In the genomic region with DNA sequence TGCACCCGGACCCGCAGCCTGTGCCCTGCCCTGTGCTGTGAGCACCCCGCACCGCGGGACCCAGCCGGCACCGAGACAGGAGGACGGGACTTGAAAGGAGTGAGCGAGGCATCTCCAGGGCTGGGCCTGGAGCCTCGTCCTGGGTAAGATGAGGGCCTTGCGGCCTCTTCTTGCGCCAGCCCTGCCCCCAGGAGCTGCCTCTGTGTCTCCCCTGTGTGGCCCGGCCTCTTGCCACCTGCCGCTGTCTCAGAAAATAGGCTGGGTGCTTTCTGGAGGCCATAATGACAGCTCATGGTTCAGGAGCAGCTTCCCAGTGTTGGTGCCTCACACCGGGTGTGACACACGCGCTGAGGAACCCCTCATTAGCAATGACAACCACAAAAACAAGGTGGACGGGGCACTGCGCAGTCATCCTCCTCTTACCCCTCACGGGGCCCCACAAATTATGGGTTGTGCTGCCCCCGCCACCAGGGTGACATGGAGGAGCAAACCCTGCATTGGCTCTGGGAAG, we compare ENCODE assay signal across 34 cellular contexts.
"Had no signal": no experiment of that assay in that cellular context is flagged by ENCODE, and none has a peak within 500 bp of the region (broad histone marks: within the 10 kb centered on the region; RNA-seq: fewer than 3 reads in every experiment).

No MANE protein-coding gene starts in this region.

- H3K4me1 ChIP-seq: ascending aorta had no signal

- H3K4me1 Mint-ChIP-seq: activated B cell treated with CpG ODN at 0.5 μM for 24 hours; activated naive CD4-positive, alpha-beta T cell treated with anti-CD3 and anti-CD28 coated beads, Interleukin-2, amount 50 U/mL, for 24 hours; activated naive CD8-positive, alpha-beta T cell treated with anti-CD3 and anti-CD28 coated beads, Interleukin-2, amount 10 ng/mL, durations not matched to agents 7 days and 5 days; activated T-helper 17 cell treated with anti-CD3 and anti-CD28 coated beads, Interleukin-2, amount 50 U/mL, for 72 hours had no signal

- H3K4me3 ChIP-seq: ascending aorta, cardiac muscle cell, MG63, PC-9 had no signal

- DNase-seq: activated B cell treated with CpG ODN at 0.5 μM for 24 hours; activated CD4-positive, alpha-beta memory T cell treated with anti-CD3 and anti-CD28 coated beads for 36 hours; activated CD4-positive, alpha-beta T cell treated with anti-CD3 and anti-CD28 coated beads for 4 hours; activated CD4-positive, alpha-beta T cell treated with anti-CD3 and anti-CD28 coated beads, Interleukin-2, amount 50 U/mL, for 1 hour; activated CD4-positive, CD25-positive, alpha-beta regulatory T cell treated with anti-CD3 and anti-CD28 coated beads, Interleukin-2, amount 50 U/mL, for 72 hours; activated effector memory CD4-positive, alpha-beta T cell treated with anti-CD3 and anti-CD28 coated beads, Interleukin-2, amount 50 U/mL, for 16 hours; activated naive CD4-positive, alpha-beta T cell; activated naive CD8-positive, alpha-beta T cell treated with anti-CD3 and anti-CD28 coated beads, Interleukin-2, amount 10 ng/mL, durations not matched to agents 7 days and 5 days; activated T-cell treated with anti-CD3 and anti-CD28 coated beads, Interleukin-2, amount 50 U/mL, for 1 hour; activated T-cell treated with anti-CD3 and anti-CD28 coated beads, Interleukin-2, amount 50 U/mL, for 72 hours; amygdala; Kasumi-1; KG1; MG63; NCI-H1048; NCI-H1105 treated with DMSO at 0.1 percent for 48 hours; NCI-H1436; NCI-H1694; NCI-H1930; NCI-H2081 treated with DMSO at 0.1 percent for 48 hours; NCI-H226; NCI-H748 treated with DMSO at 0.1 percent for 48 hours; NK-92 treated with Interleukin-12 subunit alpha and Interleukin-12 subunit beta, amount 100 ng/mL, for 24 hours; PC-9; SIG-M5; SW 1271; T-helper 1 cell; T-helper 2 cell; T-helper 9 cell had no signal

- H3K36me3 Mint-ChIP-seq: activated CD4-positive, alpha-beta memory T cell treated with anti-CD3 and anti-CD28 coated beads for 36 hours; activated naive CD4-positive, alpha-beta T cell treated with anti-CD3 and anti-CD28 coated beads, Interleukin-2, amount 50 U/mL, for 24 hours; activated naive CD8-positive, alpha-beta T cell treated with anti-CD3 and anti-CD28 coated beads, Interleukin-2, amount 10 ng/mL, durations not matched to agents 7 days and 5 days had no signal

- ATAC-seq: activated T-cell treated with anti-CD3 and anti-CD28 coated beads, Interleukin-2, amount 50 U/mL, for 72 hours; activated T-helper 17 cell treated with anti-CD3 and anti-CD28 coated beads, Interleukin-2, amount 50 U/mL, for 72 hours; Right ventricle myocardium inferior had no signal

- H3K9me3 Mint-ChIP-seq: activated B cell treated with CpG ODN at 0.5 μM for 24 hours; activated CD4-positive, alpha-beta memory T cell treated with anti-CD3 and anti-CD28 coated beads for 36 hours; activated naive CD4-positive, alpha-beta T cell treated with anti-CD3 and anti-CD28 coated beads, Interleukin-2, amount 50 U/mL, for 24 hours; activated naive CD8-positive, alpha-beta T cell treated with anti-CD3 and anti-CD28 coated beads, Interleukin-2, amount 10 ng/mL, durations not matched to agents 7 days and 5 days; activated T-cell treated with anti-CD3 and anti-CD28 coated beads, Interleukin-2, amount 50 U/mL, for 72 hours; activated T-helper 17 cell treated with anti-CD3 and anti-CD28 coated beads, Interleukin-2, amount 50 U/mL, for 72 hours had no signal

- H3K4me3 Mint-ChIP-seq: activated B cell treated with CpG ODN at 0.5 μM for 24 hours; activated CD4-positive, alpha-beta memory T cell treated with anti-CD3 and anti-CD28 coated beads for 36 hours; activated naive CD4-positive, alpha-beta T cell treated with anti-CD3 and anti-CD28 coated beads, Interleukin-2, amount 50 U/mL, for 24 hours; activated naive CD8-positive, alpha-beta T cell treated with anti-CD3 and anti-CD28 coated beads, Interleukin-2, amount 10 ng/mL, durations not matched to agents 7 days and 5 days; activated T-cell treated with anti-CD3 and anti-CD28 coated beads, Interleukin-2, amount 50 U/mL, for 72 hours; activated T-helper 17 cell treated with anti-CD3 and anti-CD28 coated beads, Interleukin-2, amount 50 U/mL, for 72 hours had no signal

- H3K27me3 ChIP-seq: ascending aorta, cardiac muscle cell, MG63 had no signal

- H3K27ac Mint-ChIP-seq: activated B cell treated with CpG ODN at 0.5 μM for 24 hours; activated CD4-positive, alpha-beta memory T cell treated with anti-CD3 and anti-CD28 coated beads for 36 hours; activated naive CD4-positive, alpha-beta T cell treated with anti-CD3 and anti-CD28 coated beads, Interleukin-2, amount 50 U/mL, for 24 hours; activated naive CD8-positive, alpha-beta T cell treated with anti-CD3 and anti-CD28 coated beads, Interleukin-2, amount 10 ng/mL, durations not matched to agents 7 days and 5 days; activated T-cell treated with anti-CD3 and anti-CD28 coated beads, Interleukin-2, amount 50 U/mL, for 72 hours; activated T-helper 17 cell treated with anti-CD3 and anti-CD28 coated beads, Interleukin-2, amount 50 U/mL, for 72 hours had no signal

- H3K36me3 ChIP-seq: ascending aorta, cardiac muscle cell, MG63 had no signal

- H3K27me3 Mint-ChIP-seq: activated B cell treated with CpG ODN at 0.5 μM for 24 hours; activated naive CD4-positive, alpha-beta T cell treated with anti-CD3 and anti-CD28 coated beads, Interleukin-2, amount 50 U/mL, for 24 hours; activated naive CD8-positive, alpha-beta T cell treated with anti-CD3 and anti-CD28 coated beads, Interleukin-2, amount 10 ng/mL, durations not matched to agents 7 days and 5 days; activated T-helper 17 cell treated with anti-CD3 and anti-CD28 coated beads, Interleukin-2, amount 50 U/mL, for 72 hours had no signal

- H3K9me3 ChIP-seq: ascending aorta, MG63 had no signal
